ENCODE assay signal across 8 cellular contexts in genomic region chr7:158976849-158977593, GRCh38.
A peak's percentile ranks its signal among the peaks of the same experiment; 100 is the strongest.
DNase-seq lines count a peak whose midpoint lies in the region; ATAC-seq and TF ChIP-seq lines count a peak whose summit lies in the region.

No MANE protein-coding gene starts in this region.

- H3K9me3 ChIP-seq in OCI-LY7 (ENCODE audit: low read length), result no peaks in the 10 kb centered on the region
- H3K9me3 ChIP-seq in fibroblast of lung (ENCODE audit: control insufficient read depth, insufficient read depth, low read depth, low read length), result no peaks in the 10 kb centered on the region

- peak overlapping the region; percentile 39 for H3K4me3 ChIP-seq in OCI-LY7 (ENCODE audit: low read depth, low read length, poor library complexity, severe bottlenecking)
- H3K4me3 ChIP-seq in fibroblast of lung (replicated peaks in 1 of 4; ENCODE audit: control extremely low read depth in 1 of 4, insufficient read depth in 1 of 4, low read depth in 3 of 4, low read length in 4 of 4), result peak overlapping the region in 3 of 4 experiments; percentile 14 to 50 (median 45)

- H3K9ac ChIP-seq in fibroblast of lung (ENCODE audit: insufficient read depth, low read length), result no peak overlapping the region

- peak; percentile 80 for TF ChIP-seq CTCF in GM20000 (IDR thresholded peaks at IDR 0.05; ENCODE audit: extremely low read depth, missing control alignments)
- TF ChIP-seq CTCF in OCI-LY7 (conservative IDR thresholded peaks at IDR 0.05; ENCODE audit: low read length), result peak; percentile 90
- TF ChIP-seq CTCF in fibroblast of lung (conservative IDR thresholded peaks at IDR 0.05 in 1 of 2, IDR thresholded peaks at IDR 0.05 in 1 of 2; ENCODE audit: low read depth in 1 of 2, low read length in 2 of 2), result peak; percentile 93
- peak; percentile 95 for TF ChIP-seq CTCF in natural killer cell (IDR thresholded peaks at IDR 0.05)

- H4K20me1 ChIP-seq in OCI-LY7 (ENCODE audit: insufficient read depth, low read length) (no peaks in the 10 kb centered on the region), fibroblast of lung (ENCODE audit: control insufficient read depth, extremely low read depth, insufficient read depth, low read length) (no peaks in the 10 kb centered on the region)

- H3K27me3 Mint-ChIP-seq in natural killer cell (ENCODE audit: low read depth in 2 of 2), result no peaks in the 10 kb centered on the region
- H3K27me3 Mint-ChIP-seq in stimulated activated memory B cell treated with anti-CD40 and anti-IgM and Interleukin-4, amounts not matched to agents 10 μg/mL and 1 μg/mL and 100 μg/mL, for 72 hours, result no peaks in the 10 kb centered on the region

- peak overlapping the region; percentile 58 for H3K4me2 ChIP-seq in OCI-LY7 (ENCODE audit: low read length)
- peak overlapping the region; percentile 64 for H3K4me2 ChIP-seq in fibroblast of lung (ENCODE audit: extremely low read depth, insufficient read depth, low read length)

- POLR2A ChIA-PET in OCI-LY7 (lab: Charles Lee), result interaction anchor here (0.5 to 1.4 kb wide), 4 partner anchors 10 to 385 kb away, joined by 4 read pairs; no protein-coding TSS in a partner anchor

- no peaks in the 10 kb centered on the region for H3K36me3 ChIP-seq in OCI-LY7 (ENCODE audit: insufficient read depth, low read length)
- H3K36me3 ChIP-seq in fibroblast of lung (ENCODE audit: control insufficient read depth, insufficient read depth, low read length), result no peaks in the 10 kb centered on the region

- H3K27ac ChIP-seq in OCI-LY7 (ENCODE audit: low read depth, low read length, poor library complexity, severe bottlenecking), result no peak overlapping the region
- no peak overlapping the region for H3K27ac ChIP-seq in fibroblast of lung (ENCODE audit: insufficient read depth, low read length)

- peak overlapping the region; percentile 91 for H3K4me3 Mint-ChIP-seq in natural killer cell
- H3K4me3 Mint-ChIP-seq in stimulated activated memory B cell treated with anti-CD40 and anti-IgM and Interleukin-4, amounts not matched to agents 10 μg/mL and 1 μg/mL and 100 μg/mL, for 72 hours, result peak overlapping the region; percentile 83

- intact Hi-C loops in OCI-LY7 (cut with micrococcal nuclease; ENCODE audit: unreplicated experiment), result loop anchor here (2.0 to 10.0 kb wide), 2 partner anchors 282 to 480 kb away; no protein-coding TSS in a partner anchor
- intact Hi-C loops in natural killer cell (cut with micrococcal nuclease), result loop anchor here (1.0 to 2.0 kb wide), 4 partner anchors 148 to 482 kb away; partner anchors contain the start of gene ESYT2

- H3K27me3 ChIP-seq in fibroblast of lung (ENCODE audit: control insufficient read depth, insufficient read depth, low read length), result no peaks in the 10 kb centered on the region

- H3K4me1 ChIP-seq in OCI-LY7 (ENCODE audit: insufficient read depth, low read length, poor library complexity, severe bottlenecking) (no peaks in the 10 kb centered on the region), fibroblast of lung (ENCODE audit: control insufficient read depth, extremely low read depth, insufficient read depth, low read length) (no peaks in the 10 kb centered on the region)

- DNase-seq in COLO668 (lab: John Stamatoyannopoulos, UW; ENCODE audit: unreplicated experiment), result peak; percentile 57
- peak; percentile 91 for DNase-seq in GM20000 (ENCODE audit: low spot score)
- DNase-seq in HS-27A (ENCODE audit: low read depth), result peak; percentile 15
- DNase-seq in OCI-LY7 (ENCODE audit: low spot score), result peak; percentile 76
- peak; percentile 95 for DNase-seq in activated T-cell treated with anti-CD3 and anti-CD28 coated beads, Interleukin-2, amount 50 U/mL, for 1 hour
- DNase-seq in fibroblast of lung (ENCODE audit: low read depth in 2 of 2), result peak; percentile 43 to 72
- peak; percentile 89 for DNase-seq in natural killer cell

- peak overlapping the region; percentile 54; the same call in 1 of the 2 replicates for H2AFZ ChIP-seq in OCI-LY7 (ENCODE audit: low read length)
- H2AFZ ChIP-seq in fibroblast of lung (ENCODE audit: low read length), result peak overlapping the region; percentile 91

- no peaks in the 10 kb centered on the region for H3K36me3 Mint-ChIP-seq in natural killer cell
- H3K36me3 Mint-ChIP-seq in stimulated activated memory B cell treated with anti-CD40 and anti-IgM and Interleukin-4, amounts not matched to agents 10 μg/mL and 1 μg/mL and 100 μg/mL, for 72 hours, result no peaks in the 10 kb centered on the region

- peaks cover 11 to 16% of the 10 kb centered on the region in 2 donors for H3K4me1 Mint-ChIP-seq in natural killer cell
- peaks cover 20% of the 10 kb centered on the region for H3K4me1 Mint-ChIP-seq in stimulated activated memory B cell treated with anti-CD40 and anti-IgM and Interleukin-4, amounts not matched to agents 10 μg/mL and 1 μg/mL and 100 μg/mL, for 72 hours

- no peaks in the 10 kb centered on the region for H3K9me3 Mint-ChIP-seq in natural killer cell
- peaks cover 3% of the 10 kb centered on the region for H3K9me3 Mint-ChIP-seq in stimulated activated memory B cell treated with anti-CD40 and anti-IgM and Interleukin-4, amounts not matched to agents 10 μg/mL and 1 μg/mL and 100 μg/mL, for 72 hours

- no TSS peak for BruUV-seq in OCI-LY7 (replicated peaks; lab: Mats Ljungman, UMichigan)

- peak; percentile 80 to 92 (median 91) for ATAC-seq in natural killer cell
- peak; percentile 85 for ATAC-seq in stimulated activated memory B cell treated with anti-CD40 and anti-IgM and Interleukin-4, amounts not matched to agents 10 μg/mL and 1 μg/mL and 100 μg/mL, for 72 hours

- peak overlapping the region; percentile 85 to 91 for H3K27ac Mint-ChIP-seq in natural killer cell
- H3K27ac Mint-ChIP-seq in stimulated activated memory B cell treated with anti-CD40 and anti-IgM and Interleukin-4, amounts not matched to agents 10 μg/mL and 1 μg/mL and 100 μg/mL, for 72 hours, result peak overlapping the region; percentile 68

- H3K79me2 ChIP-seq in OCI-LY7 (ENCODE audit: insufficient read depth, low read depth, low read length) (no peaks in the 10 kb centered on the region), fibroblast of lung (ENCODE audit: control insufficient read depth, insufficient read depth, low read length) (no peaks in the 10 kb centered on the region)

- CTCF ChIA-PET in OCI-LY7 (lab: Charles Lee; ENCODE audit: unreplicated experiment), result interaction anchor here (0.6 to 1.0 kb wide), 3 partner anchors 20 to 443 kb away, joined by 3 to 4 read pairs (median 3); no protein-coding TSS in a partner anchor

- H3K9me2 ChIP-seq in OCI-LY7 (ENCODE audit: insufficient read depth, low read length), result no peaks in the 10 kb centered on the region

Comparison
In these comparisons a context has a peak if more than half of its experiments do, and no peak if none do; other contexts are left out.
1. DNase-seq: peak in every context shown above with its lines; median percentile 95 in activated T-cell treated with anti-CD3 and anti-CD28 coated beads, Interleukin-2, amount 50 U/mL, for 1 hour; 91 in GM20000; 89 in natural killer cell; 76 in OCI-LY7; 58 in fibroblast of lung; 57 in COLO668; 15 in HS-27A.